ENCODE assay signal across 8 cellular contexts in the genomic region with DNA sequence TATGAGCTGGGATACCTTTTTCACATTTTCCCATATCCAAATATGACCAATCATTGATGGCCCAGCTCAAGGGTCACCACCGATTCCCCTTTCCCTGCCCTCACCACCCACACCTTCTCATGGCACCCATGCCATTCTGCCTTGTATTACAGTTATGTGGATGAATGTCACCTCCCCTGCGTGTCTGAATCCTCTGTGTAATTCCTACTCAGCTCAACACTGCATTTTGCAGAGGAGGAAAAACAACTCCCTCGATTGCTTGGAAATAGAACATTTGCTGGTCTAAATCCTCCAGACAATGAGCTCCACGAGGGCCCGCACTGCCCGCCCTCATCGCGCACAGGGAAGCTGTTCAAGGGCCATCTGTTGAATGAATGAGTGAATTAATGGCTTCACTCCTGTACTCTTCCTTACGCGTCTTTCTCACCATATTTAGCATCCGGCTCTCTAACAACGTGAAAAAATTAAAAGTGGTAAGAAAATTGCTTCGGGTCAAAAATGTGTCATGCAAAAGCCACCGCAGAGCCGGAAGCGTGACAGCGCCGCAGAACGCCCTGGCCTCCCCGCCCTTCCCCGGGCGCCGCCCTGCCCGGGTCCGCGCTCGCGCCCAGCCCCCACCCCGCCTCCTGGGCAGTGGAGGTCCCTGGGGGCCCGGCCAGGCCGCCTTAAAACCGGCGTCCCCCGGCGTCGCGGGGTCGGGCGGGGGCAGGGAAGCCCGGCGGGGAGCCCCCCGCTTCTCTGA. TPM values are rescaled to one million over a fixed set of nuclear protein-coding genes. Genes with fewer than 3 reads are reported as not detected.
A peak's percentile ranks its signal among the peaks of the same experiment; 100 is the strongest.
DNase-seq lines count a peak whose midpoint lies in the region; ATAC-seq, FAIRE-seq and TF ChIP-seq lines count a peak whose summit lies in the region.

No MANE protein-coding gene starts in this region.

- RAD21 ChIA-PET in GM12878 (lab: Charles Lee; ENCODE audit: unreplicated experiment), result interaction anchor here (1.0 to 1.5 kb wide), 3 partner anchors 28 to 95 kb away, joined by 3 to 4 read pairs (median 3); no protein-coding TSS in a partner anchor

- no peak overlapping the region for H2BK20ac ChIP-seq in H9 (ENCODE audit: low read depth, low read length, poor library complexity, severe bottlenecking)

- H2AK5ac ChIP-seq in H9 (ENCODE audit: insufficient read length, low read length), result no peak overlapping the region

- no peaks in the 10 kb centered on the region for H3K9me3 Mint-ChIP-seq in H9
- H3K9me3 Mint-ChIP-seq in T-helper 2 cell treated with Interferon-gamma antibody and Interleukin-4, amounts not matched to agents 5 μg/mL and 100 μg/mL, for 36 hours, result peaks cover 4% of the 10 kb centered on the region

- TF ChIP-seq EP300 in GM12878 (IDR thresholded peaks at IDR 0.05; ENCODE audit: borderline replicate concordance in 1 of 2, control insufficient read depth in 1 of 2, low read depth in 2 of 2, low read length in 2 of 2), result no peak

- H3K79me2 ChIP-seq in H9 (ENCODE audit: insufficient read depth, low read length) (no peaks in the 10 kb centered on the region), GM12878 (ENCODE audit: control insufficient read depth, insufficient read depth, low read length) (no peaks in the 10 kb centered on the region)

- H3K4me3 Mint-ChIP-seq in H9, result peak overlapping the region; percentile 75 to 84
- H3K4me3 Mint-ChIP-seq in T-helper 2 cell treated with Interferon-gamma antibody and Interleukin-4, amounts not matched to agents 5 μg/mL and 100 μg/mL, for 36 hours, result peak overlapping the region; percentile 92

- TF ChIP-seq CTCF in GM12865 (IDR thresholded peaks at IDR 0.05; ENCODE audit: insufficient read depth, low read depth, low read length, missing control alignments), result no peak
- TF ChIP-seq CTCF in H9 (conservative IDR thresholded peaks at IDR 0.05), result no peak
- no peak for TF ChIP-seq CTCF in GM12878 (IDR thresholded peaks at IDR 0.05 in 2 of 3, conservative IDR thresholded peaks at IDR 0.05 in 1 of 3; ENCODE audit: control insufficient read depth in 2 of 3, extremely low read depth in 1 of 3, insufficient read depth in 1 of 3, low read depth in 3 of 3, low read length in 3 of 3)

- TF ChIP-seq RAD21 in GM12878 (IDR thresholded peaks at IDR 0.05; ENCODE audit: insufficient read depth, low read depth, low read length), result no peak

- H3K36me3 ChIP-seq in GM12878 (ENCODE audit: control insufficient read depth in 2 of 2, insufficient read depth in 2 of 2, low read length in 1 of 2), result no peaks in the 10 kb centered on the region

- no peak overlapping the region for H3K18ac ChIP-seq in H9 (ENCODE audit: insufficient read length, low read depth, low read length)

- H4K5ac ChIP-seq in H9 (ENCODE audit: insufficient read length, low read depth, low read length), result no peak overlapping the region

- TF ChIP-seq POLR2A in GM12878 (IDR thresholded peaks at IDR 0.05; ENCODE audit: low read depth, low read length), result peak; percentile 38

- peak overlapping the region; percentile 91 for H3K4me2 ChIP-seq in H9 (ENCODE audit: insufficient read depth, insufficient read length, low read length)
- H3K4me2 ChIP-seq in GM12878 (ENCODE audit: control insufficient read depth, insufficient read depth), result peak overlapping the region; percentile 75

- H3K23ac ChIP-seq in H9 (ENCODE audit: insufficient read length, low read depth, low read length), result no peak overlapping the region

- SMC1A ChIA-PET in GM12878 (lab: Charles Lee; ENCODE audit: uncharacterized antibody, unreplicated experiment), result interaction anchor here (0.6 to 0.8 kb wide), 2 partner anchors 11 to 205 kb away, joined by 3 read pairs; no protein-coding TSS in a partner anchor

- peaks cover 10% of the 10 kb centered on the region for H3K23me2 ChIP-seq in H9 (ENCODE audit: insufficient read length, low read depth, low read length, poor library complexity, severe bottlenecking)

- H2AFZ ChIP-seq in H9 (ENCODE audit: low read length), result no peak overlapping the region
- H2AFZ ChIP-seq in GM12878 (ENCODE audit: control insufficient read depth, low read depth, low read length), result peak overlapping the region; percentile 64

- H2BK15ac ChIP-seq in H9 (ENCODE audit: low read depth, low read length), result no peak overlapping the region

- FAIRE-seq in GM12878 (lab: Jason Lieb, UNC), result peak; percentile 44

- H3K27ac Mint-ChIP-seq in H9, result no peak overlapping the region
- peak overlapping the region; percentile 97 for H3K27ac Mint-ChIP-seq in T-helper 2 cell treated with Interferon-gamma antibody and Interleukin-4, amounts not matched to agents 5 μg/mL and 100 μg/mL, for 36 hours

- H4K91ac ChIP-seq in H9 (ENCODE audit: insufficient read length, low read depth, low read length), result no peak overlapping the region

- no peak overlapping the region for H2BK120ac ChIP-seq in H9 (ENCODE audit: low read depth, low read length, poor library complexity, severe bottlenecking)

- no TSS peak for BruUV-seq in GM12878 (replicated peaks; lab: Mats Ljungman, UMichigan)

- DNase-seq in GM12865 (ENCODE audit: low read depth) (peak; percentile 88), H9 (no peak), Kasumi-1 (lab: John Stamatoyannopoulos, UW) (peak; percentile 41 to 52), GM12878 (ENCODE audit: low read depth, low spot score) (peak; percentile 30), iPS-NIHi11 (ENCODE audit: low spot score) (peak; percentile 79), hippocampal formation (lab: John Stamatoyannopoulos, UW) (no peak)
- peak; percentile 82 for DNase-seq in T-helper 2 cell treated with Interferon-gamma antibody and Interleukin-4, amounts not matched to agents 5 μg/mL and 100 μg/mL, for 36 hours (ENCODE audit: low spot score)
- DNase-seq in stimulated activated CD4-positive, alpha-beta T cell treated with anti-CD3 and anti-CD28 coated beads, Interleukin-1b, Interleukin-23, amount 100 ng/mL, for 1 hour (ENCODE audit: low read depth in 2 of 2), result peak; percentile 22 to 30

- no peak overlapping the region for H3K56ac ChIP-seq in H9 (ENCODE audit: insufficient read length, low read depth, low read length)

- no peak overlapping the region for H3K14ac ChIP-seq in H9 (ENCODE audit: insufficient read depth, low read length)

- H3K4me1 Mint-ChIP-seq in H9, result peaks cover 33 to 34% of the 10 kb centered on the region in 2 experiments
- H3K4me1 Mint-ChIP-seq in T-helper 2 cell treated with Interferon-gamma antibody and Interleukin-4, amounts not matched to agents 5 μg/mL and 100 μg/mL, for 36 hours (ENCODE audit: low read depth), result peaks cover 67% of the 10 kb centered on the region

- H2BK5ac ChIP-seq in H9 (ENCODE audit: insufficient read length, low read length), result no peak overlapping the region

- peaks cover 43% of the 10 kb centered on the region for H3K27me3 Mint-ChIP-seq in H9 (ENCODE audit: low read depth)
- peaks cover 2% of the 10 kb centered on the region for H3K27me3 Mint-ChIP-seq in T-helper 2 cell treated with Interferon-gamma antibody and Interleukin-4, amounts not matched to agents 5 μg/mL and 100 μg/mL, for 36 hours (ENCODE audit: low read depth)

- H4K20me1 ChIP-seq in H9 (ENCODE audit: control insufficient read depth, insufficient read depth, insufficient read length) (no peaks in the 10 kb centered on the region), GM12878 (ENCODE audit: control insufficient read depth, insufficient read depth) (no peaks in the 10 kb centered on the region)

- peak overlapping the region; percentile 75 for H3K4me3 ChIP-seq in GM12865 (ENCODE audit: low read depth, low read length)
- peak overlapping the region; percentile 67 for H3K4me3 ChIP-seq in GM12878

- H3K79me1 ChIP-seq in H9 (ENCODE audit: insufficient read depth, low read depth, low read length, poor library complexity, severe bottlenecking), result no peaks in the 10 kb centered on the region

- H3K36me3 Mint-ChIP-seq in H9 (ENCODE audit: insufficient read depth in 1 of 3, low read depth in 3 of 3), result no peaks in the 10 kb centered on the region; a peak in 2 of 7 replicates
- H3K36me3 Mint-ChIP-seq in T-helper 2 cell treated with Interferon-gamma antibody and Interleukin-4, amounts not matched to agents 5 μg/mL and 100 μg/mL, for 36 hours (ENCODE audit: low read depth), result peaks cover 39% of the 10 kb centered on the region

- ATAC-seq in GM12878, result peak; percentile 93

- H3K9ac ChIP-seq in H9 (ENCODE audit: extremely low read depth, insufficient read length, low read length), result no peak overlapping the region
- peak overlapping the region; percentile 69 for H3K9ac ChIP-seq in GM12878 (ENCODE audit: control insufficient read depth, insufficient read depth, low read length)

- H2BK12ac ChIP-seq in H9 (ENCODE audit: insufficient read length, low read depth, low read length), result no peak overlapping the region

- H3K27me3 ChIP-seq in H9 (ENCODE audit: insufficient read depth, low read length) (no peaks in the 10 kb centered on the region; the same call in 1 of the 2 replicates), GM12878 (replicated peaks in 1 of 2; ENCODE audit: control insufficient read depth in 2 of 2, insufficient read depth in 2 of 2, low read length in 1 of 2) (no peaks in the 10 kb centered on the region; a peak in 1 of 4 replicates)

- intact Hi-C loops in GM12878 (cut with micrococcal nuclease; ENCODE audit: unreplicated experiment), result loop anchor here (5.0 kb wide), 1 partner anchor 158 kb away; a partner anchor contains a TSS

- POLR2A ChIA-PET in GM12878 (lab: Charles Lee), result interaction anchor here (0.6 kb wide), 2 partner anchors 207 to 259 kb away, joined by 3 read pairs; no protein-coding TSS in a partner anchor

- in situ Hi-C loops in GM12878 (cut with MboI), result no loop called here

- H4K8ac ChIP-seq in H9 (replicated peaks; ENCODE audit: insufficient read length, low read depth, low read length), result no peak overlapping the region

- H3T11ph ChIP-seq in H9 (ENCODE audit: low read length), result no peak overlapping the region

- no peak overlapping the region for H3K4ac ChIP-seq in H9 (ENCODE audit: low read depth, low read length)

- no peaks in the 10 kb centered on the region for H3K9me3 ChIP-seq in H9 (ENCODE audit: control insufficient read depth, low read depth, low read length)
- no peaks in the 10 kb centered on the region for H3K9me3 ChIP-seq in GM12878 (replicated peaks; ENCODE audit: control insufficient read depth, insufficient read depth, low read length)

- peaks cover 6% of the 10 kb centered on the region; the same call in 1 of the 2 replicates for H3K4me1 ChIP-seq in H9 (ENCODE audit: insufficient read depth, low read length)
- H3K4me1 ChIP-seq in GM12878 (ENCODE audit: control insufficient read depth, insufficient read depth, low read length), result peaks cover 6% of the 10 kb centered on the region

- H3K27ac ChIP-seq in H9 (ENCODE audit: insufficient read length, low read depth, low read length) (no peak overlapping the region), GM12878 (ENCODE audit: control insufficient read depth, insufficient read depth) (0 out of 2 replicates have a peak overlapping the region, but pooled peaks have one; percentile 6)

- WGBS in H9 (ENCODE audit: extremely low coverage, insufficient read length, low lambda C conversion rate), result no CpG with 5 or more reads among the region's 42 CpGs
- whole genome bisulfite sequencing in GM12878 (ENCODE audit: insufficient coverage, insufficient replicate concordance, low lambda C conversion rate, missing lambda C conversion rate), result 4% methylated on average over 30 of the region's 42 CpGs

- CTCF ChIA-PET in GM12878 (lab: Yijun Ruan, JAX), result no interaction called here

RNA-seq across cellular contexts. Expression of a gene that starts 0.7 kb away (rescaled TPM):
- total RNA-seq in H9 (2021) (7.7 and 8.1 TPM in 2 replicates), GM12878 (2014; rRNA removed) (16.5 and 17.7 TPM in 2 replicates), GM12878 (2014; rRNA removed; fragmentation: Illumina TruSeq; extraction: Trizol) (11.7 and 12.3 TPM in 2 replicates), GM12878 (2021) (16.5 and 17.3 TPM in 2 replicates)
- total RNA-seq in GM12878 (2013; cell fraction: nucleolus; rRNA removed), result 4.4 and 4.9 TPM in 2 replicates
- 4.7 TPM for polyA plus RNA-seq in GM12878 (2011; ENCODE audit: low read depth)
- polyA plus RNA-seq in GM12878 (2011; rRNA removed) (7.6 and 9.1 TPM in 2 replicates), GM12878 (2014; fragmentation: Illumina TruSeq; extraction: Trizol) (11.9 and 13.6 TPM in 2 replicates), GM12878 (2014; fragmentation: Nextera tagmentation; extraction: Ambion mirVana) (10 to 100 TPM; 15.9 to 20.8 TPM), GM12878 (2014; rRNA removed) (10.6 and 12.8 TPM in 2 replicates), GM12878 (2016; fragmentation: Nextera tagmentation; extraction: Ambion mirVana) (1 to 10 TPM; 6.7 to 7.7 TPM)
- polyA plus RNA-seq in GM12878 (2011; cell fraction: cytosol; rRNA removed), result 7.7 and 8.5 TPM in 2 replicates
- 4.8 and 6.4 TPM in 2 replicates for polyA plus RNA-seq in GM12878 (2011; cell fraction: nucleus; rRNA removed)
- polyA plus RNA-seq in GM12878 (2012), result 5.2 and 8.0 TPM in 2 replicates
- polyA minus RNA-seq in GM12878 (2011; rRNA and poly(A)+ RNA removed), result 6.4 and 8.0 TPM in 2 replicates
- 2.4 and 3.1 TPM in 2 replicates for polyA minus RNA-seq in GM12878 (2011; cell fraction: cytosol; rRNA and poly(A)+ RNA removed)
- polyA minus RNA-seq in GM12878 (2011; cell fraction: nucleus; rRNA and poly(A)+ RNA removed), result 2.2 and 2.7 TPM in 2 replicates

Comparison
In these comparisons a context has a peak if more than half of its experiments do, and no peak if none do; other contexts are left out.
1. DNase-seq: peak in GM12865 (single experiment), Kasumi-1 (2 of 2), T-helper 2 cell treated with Interferon-gamma antibody and Interleukin-4, amounts not matched to agents 5 μg/mL and 100 μg/mL, for 36 hours (single experiment), GM12878 (single experiment), iPS-NIHi11 (single experiment) and stimulated activated CD4-positive, alpha-beta T cell treated with anti-CD3 and anti-CD28 coated beads, Interleukin-1b, Interleukin-23, amount 100 ng/mL, for 1 hour (2 of 2); none in H9 (single experiment) and hippocampal formation (0 of 2).